ENCODE assay signal across 16 cellular contexts in the genomic region with DNA sequence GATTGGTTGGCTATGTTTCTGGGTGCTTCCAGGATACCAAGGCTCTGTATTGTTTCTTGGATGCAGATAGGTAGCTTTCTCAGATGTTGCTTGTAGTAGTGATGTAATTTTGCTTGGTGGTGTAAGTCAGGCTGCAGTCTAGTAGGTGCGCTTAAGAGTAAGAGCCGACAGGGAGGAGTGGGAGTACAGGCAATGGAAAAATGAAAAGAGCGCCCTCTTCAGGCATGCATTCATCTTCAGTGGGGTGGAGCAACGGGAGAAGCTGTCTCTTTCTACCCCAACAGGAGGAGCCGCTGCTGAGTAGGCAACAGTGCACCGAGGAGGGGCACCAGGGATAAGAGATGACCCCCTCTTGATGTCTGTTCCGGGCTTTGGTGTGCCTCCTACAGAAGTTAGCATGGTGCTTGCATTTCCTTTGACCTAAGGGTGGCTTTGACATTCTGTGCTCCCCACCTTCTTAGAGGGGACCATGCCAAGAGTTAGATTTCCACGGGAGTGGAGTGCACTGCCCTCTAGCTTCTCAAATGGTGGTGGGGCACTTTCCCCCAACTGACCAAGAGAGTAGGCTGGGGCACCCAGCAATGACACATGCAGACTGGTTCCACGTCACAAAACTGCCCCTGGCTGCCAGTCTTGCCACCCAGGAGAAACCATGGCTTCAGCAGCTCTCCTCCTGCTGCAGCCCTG. TPM values are rescaled to one million over a fixed set of nuclear protein-coding genes. Genes with fewer than 3 reads are reported as not detected.
A peak's percentile ranks its signal among the peaks of the same experiment; 100 is the strongest.
DNase-seq lines count a peak whose midpoint lies in the region; ATAC-seq and TF ChIP-seq lines count a peak whose summit lies in the region.
"Had no signal": no experiment of that assay in that cellular context is flagged by ENCODE, and none has a peak within 500 bp of the region (broad histone marks: within the 10 kb centered on the region; RNA-seq: fewer than 3 reads in every experiment).

No MANE protein-coding gene starts in this region.

- peaks cover 3% of the 10 kb centered on the region for H3K9me3 Mint-ChIP-seq in activated T-helper 17 cell treated with anti-CD3 and anti-CD28 coated beads, Interleukin-2, amount 50 U/mL, for 72 hours
- H3K9me3 Mint-ChIP-seq: CD8-positive, alpha-beta T cell; T-cell had no signal

- peaks cover 16% of the 10 kb centered on the region for H3K4me1 ChIP-seq in KMS-11 (ENCODE audit: low read depth, poor library complexity, severe bottlenecking)
- H3K4me1 ChIP-seq: right atrium auricular region, upper lobe of right lung had no signal

- no peak overlapping the region for H3K27ac ChIP-seq in KMS-11
- H3K27ac ChIP-seq: right atrium auricular region, upper lobe of right lung had no signal

- no peaks in the 10 kb centered on the region for H4K20me1 ChIP-seq in KMS-11 (ENCODE audit: insufficient read depth)

- no peak overlapping the region for H3K4me3 ChIP-seq in KMS-11 (IDR thresholded peaks at IDR 0.05; ENCODE audit: insufficient read depth, low read depth, low read length)
- H3K4me3 ChIP-seq: right atrium auricular region, upper lobe of right lung had no signal

- no peaks in the 10 kb centered on the region for H3K27me3 ChIP-seq in KMS-11 (ENCODE audit: insufficient read depth, low read depth)
- H3K27me3 ChIP-seq: right atrium auricular region, upper lobe of right lung had no signal

- H3K4me1 Mint-ChIP-seq in activated T-helper 17 cell treated with anti-CD3 and anti-CD28 coated beads, Interleukin-2, amount 50 U/mL, for 72 hours = peaks cover 14% of the 10 kb centered on the region

- no peak overlapping the region for H3K9ac ChIP-seq in KMS-11

- H2AFZ ChIP-seq in KMS-11 (ENCODE audit: low read depth) = no peak overlapping the region

- H3K36me3 Mint-ChIP-seq in activated T-helper 17 cell treated with anti-CD3 and anti-CD28 coated beads, Interleukin-2, amount 50 U/mL, for 72 hours (ENCODE audit: low read depth) = no peaks in the 10 kb centered on the region
- H3K36me3 Mint-ChIP-seq: CD8-positive, alpha-beta T cell; T-cell had no signal

- H3K4me3 Mint-ChIP-seq in activated T-helper 17 cell treated with anti-CD3 and anti-CD28 coated beads, Interleukin-2, amount 50 U/mL, for 72 hours = no peak overlapping the region
- H3K4me3 Mint-ChIP-seq: CD8-positive, alpha-beta T cell; T-cell had no signal

- H3K36me3 ChIP-seq in KMS-11 (ENCODE audit: insufficient read depth) = no peaks in the 10 kb centered on the region
- H3K36me3 ChIP-seq: right atrium auricular region, upper lobe of right lung had no signal

- ATAC-seq in activated T-helper 17 cell treated with anti-CD3 and anti-CD28 coated beads, Interleukin-2, amount 50 U/mL, for 72 hours (replicated peaks) = peak; percentile 44
- no peak for ATAC-seq in HG03342 (IDR thresholded peaks at IDR 0.05; ENCODE audit: unreplicated experiment)
- ATAC-seq: CD8-positive, alpha-beta T cell; T-cell; upper lobe of right lung had no signal

- 0 out of 2 replicates have a peak, but pooled peaks have one; percentile 31 for TF ChIP-seq CTCF in KMS-11 (conservative IDR thresholded peaks at IDR 0.05; ENCODE audit: low read depth, low read length)

- DNase-seq in DMS53 (lab: John Stamatoyannopoulos, UW) (peak; percentile 26), DMS53 treated with DMSO at 0.1 percent for 48 hours (lab: John Stamatoyannopoulos, UW; ENCODE audit: unreplicated experiment) (no peak), iPS-NIHi11 (ENCODE audit: low spot score) (peak; percentile 68), cerebellum (ENCODE audit: low spot score) (no peak), HuH-7 (ENCODE audit: low spot score) (no peak)
- DNase-seq: activated T-cell treated with anti-CD3 and anti-CD28 coated beads, Interleukin-2, amount 50 U/mL, for 1 hour; amniotic stem cell; CD8-positive, alpha-beta T cell; dermis blood vessel endothelial cell; NCI-H1417 treated with DMSO at 0.1 percent for 48 hours; T-cell; upper lobe of right lung had no signal

- H3K27me3 Mint-ChIP-seq in activated T-helper 17 cell treated with anti-CD3 and anti-CD28 coated beads, Interleukin-2, amount 50 U/mL, for 72 hours = peaks cover 21% of the 10 kb centered on the region

- no peaks in the 10 kb centered on the region for H3K79me2 ChIP-seq in KMS-11 (ENCODE audit: insufficient read depth, low read depth)

- no peak overlapping the region for H3K27ac Mint-ChIP-seq in activated T-helper 17 cell treated with anti-CD3 and anti-CD28 coated beads, Interleukin-2, amount 50 U/mL, for 72 hours
- H3K27ac Mint-ChIP-seq: CD8-positive, alpha-beta T cell; T-cell had no signal

- H3K4me2 ChIP-seq in KMS-11 = no peak overlapping the region

RNA-seq across cellular contexts. Expression of a gene that starts 56.1 kb away (rescaled TPM):
- 10 to 100 TPM; 12.7 to 17.3 TPM for total RNA-seq in activated T-helper 17 cell treated with anti-CD3 and anti-CD28 coated beads, Interleukin-2, amount 50 U/mL, for 72 hours
- total RNA-seq in cerebellum = 13.1 TPM

Comparison
In these comparisons a context has a peak if more than half of its experiments do, and no peak if none do; other contexts are left out.
1. DNase-seq: peak in DMS53 (single experiment) and iPS-NIHi11 (single experiment); none in DMS53 treated with DMSO at 0.1 percent for 48 hours (single experiment), cerebellum (single experiment) and HuH-7 (single experiment).